1 cellular context compared by ENCODE assay signal in genomic region chr1:161227196-161227871, GRCh38.
A peak's percentile ranks its signal among the peaks of the same experiment; 100 is the strongest.
TF ChIP-seq lines count a peak whose summit lies in the region.

No MANE protein-coding gene starts in this region.

TF ChIP-seq in H1, 55 proteins besides CTCF, POLR2A, EP300 and RAD21:
- TF ChIP-seq CHD1 (IDR thresholded peaks at IDR 0.05; ENCODE audit: low read depth, low read length): no peak
- 0 out of 4 replicates have a peak, but pooled peaks of 1 of the 2 experiments have one; percentile 40 for TF ChIP-seq SIN3A (conservative IDR thresholded peaks at IDR 0.05 in 1 of 2, IDR thresholded peaks at IDR 0.05 in 1 of 2; ENCODE audit: low read depth in 1 of 2, low read length in 2 of 2)
- TF ChIP-seq PHF8 (conservative IDR thresholded peaks at IDR 0.05; ENCODE audit: low read depth, low read length): no peak
- TF ChIP-seq KDM1A (IDR thresholded peaks at IDR 0.05; ENCODE audit: borderline replicate concordance, low read length): no peak
- no peak for TF ChIP-seq SIRT6 (IDR thresholded peaks at IDR 0.05; ENCODE audit: low read length)
- no peak for TF ChIP-seq RXRA (IDR thresholded peaks at IDR 0.05; ENCODE audit: insufficient read depth, low read depth, low read length)
- TF ChIP-seq TEAD4 (IDR thresholded peaks at IDR 0.05; ENCODE audit: low read depth, low read length): no peak
- no peak for TF ChIP-seq KDM4A (IDR thresholded peaks at IDR 0.05; ENCODE audit: low read depth, low read length, severe bottlenecking)
- no peak for TF ChIP-seq GABPA (IDR thresholded peaks at IDR 0.05; ENCODE audit: borderline replicate concordance, insufficient read depth, low read length)
- no peak for TF ChIP-seq NANOG (IDR thresholded peaks at IDR 0.05; ENCODE audit: insufficient read depth, low read depth, low read length, poor library complexity, severe bottlenecking)
- no peak for TF ChIP-seq POLR2AphosphoS5 (IDR thresholded peaks at IDR 0.05; ENCODE audit: low read depth, low read length)
- peak; percentile 65; the same call in 1 of the 2 replicates for TF ChIP-seq YY1 (IDR thresholded peaks at IDR 0.05; ENCODE audit: low read depth, low read length)
